In the genomic region with DNA sequence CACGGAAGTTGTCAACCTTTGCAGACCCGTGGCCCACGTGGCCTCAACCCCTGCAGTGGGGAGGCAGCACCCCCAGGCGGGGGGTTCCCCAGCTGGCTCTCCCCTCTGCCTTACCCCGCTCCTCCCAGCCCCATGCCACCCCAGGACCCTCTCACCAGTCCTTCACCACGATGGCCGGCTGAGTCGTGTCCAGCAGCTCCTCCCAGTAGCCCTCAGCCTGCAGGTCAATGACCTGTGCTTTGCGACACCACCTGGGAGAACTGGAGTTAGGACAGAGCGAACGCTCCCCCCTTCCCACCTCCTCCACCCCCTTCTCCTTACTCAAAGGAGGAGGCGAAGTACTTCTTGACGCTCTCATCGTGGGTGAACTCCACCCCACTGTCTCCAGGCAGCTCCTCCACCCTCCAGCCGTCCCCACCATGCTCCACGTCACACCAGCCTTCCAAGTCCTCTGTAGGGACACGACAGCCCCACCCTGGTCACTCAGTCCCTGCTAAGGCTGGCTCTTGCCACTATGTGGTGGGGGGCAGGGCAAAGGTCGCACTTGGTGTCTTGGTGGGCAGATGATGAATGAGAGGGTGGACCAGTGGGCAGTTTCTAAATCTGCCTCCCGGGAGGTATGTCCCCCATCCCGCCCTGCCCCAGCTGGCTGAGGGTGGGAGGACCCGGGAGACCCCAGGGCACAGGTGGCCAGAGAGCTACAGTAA, we compare ENCODE assay signal across 8 cellular contexts. TPM values are rescaled to one million over a fixed set of nuclear protein-coding genes. Genes with fewer than 3 reads are reported as not detected.
DNase-seq lines count a peak whose midpoint lies in the region; ATAC-seq, FAIRE-seq and TF ChIP-seq lines count a peak whose summit lies in the region.

No MANE protein-coding gene starts in this region.

- intact Hi-C loops in K562 (cut with micrococcal nuclease), result loop anchor here (1.0 to 2.0 kb wide), 3 partner anchors 61 to 99 kb away; no protein-coding TSS in a partner anchor

- WGBS in K562 (ENCODE audit: insufficient coverage, low coverage, missing lambda C conversion rate), result 24% methylated on average over 17 of the region's 21 CpGs
- WGBS in mesenchymal stem cell, result 76% methylated on average over 21 of the region's 21 CpGs
- 25 to 29% methylated on average over 14 to 21 of the region's 21 CpGs for WGBS in GM23248 (ENCODE audit: low coverage in 1 of 2, low lambda C conversion rate in 2 of 2, missing lambda C conversion rate in 2 of 2), 2 experiments

- TF ChIP-seq CTCF in BE2C (IDR thresholded peaks at IDR 0.05; ENCODE audit: low read depth, low read length) (no peak), K562 (IDR thresholded peaks at IDR 0.05 in 2 of 3, conservative IDR thresholded peaks at IDR 0.05 in 1 of 3; ENCODE audit: insufficient read depth in 2 of 3, low read depth in 1 of 3, low read length in 3 of 3) (no peak)

- no TSS peak for BruUV-seq in K562 (replicated peaks; lab: Mats Ljungman, UMichigan)

- H2BK120ac ChIP-seq in mesenchymal stem cell (ENCODE audit: low read depth, low read length), result no peak overlapping the region

- H3K79me2 ChIP-seq in K562 (ENCODE audit: control insufficient read depth, insufficient read depth, low read length), result no peaks in the 10 kb centered on the region
- no peaks in the 10 kb centered on the region for H3K79me2 ChIP-seq in GM23248 (ENCODE audit: insufficient read depth)

- no peak for FAIRE-seq in K562 (lab: Jason Lieb, UNC)

- TF ChIP-seq RAD21 in K562 (CRISPR knock-in tag; conservative IDR thresholded peaks at IDR 0.05 in 1 of 2, IDR thresholded peaks at IDR 0.05 in 1 of 2), result no peak

- H3K4me1 ChIP-seq in BE2C (no peaks in the 10 kb centered on the region), HUES6 (ENCODE audit: control insufficient read depth, insufficient read depth, low read length) (peaks cover 39% of the 10 kb centered on the region), K562 (replicated peaks in 1 of 2; ENCODE audit: control insufficient read depth in 2 of 2, insufficient read depth in 2 of 2, low read length in 2 of 2) (peaks cover 15 to 58% of the 10 kb centered on the region in 2 experiments; a peak in 4 of 5 replicates), mesenchymal stem cell (ENCODE audit: control insufficient read depth, insufficient read depth, low read depth, low read length) (peaks cover 28% of the 10 kb centered on the region), GM23248 (ENCODE audit: insufficient read depth) (no peaks in the 10 kb centered on the region)

- H3K9me3 ChIP-seq in BE2C (no peaks in the 10 kb centered on the region), HUES6 (ENCODE audit: control insufficient read depth, insufficient read depth, low read depth, low read length) (no peaks in the 10 kb centered on the region), K562 (replicated peaks; ENCODE audit: control insufficient read depth, insufficient read depth, low read depth, low read length) (no peaks in the 10 kb centered on the region), mesenchymal stem cell (ENCODE audit: control insufficient read depth, low read length) (no peaks in the 10 kb centered on the region), GM23248 (ENCODE audit: low read depth) (no peaks in the 10 kb centered on the region)

- H3K9me2 ChIP-seq in GM23248 (ENCODE audit: insufficient read depth), result no peaks in the 10 kb centered on the region

- no peak overlapping the region for H2AK5ac ChIP-seq in mesenchymal stem cell (ENCODE audit: low read length, severe bottlenecking)

- no peak overlapping the region for H3K23ac ChIP-seq in mesenchymal stem cell (ENCODE audit: low read length in 2 of 2)

- H3K4ac ChIP-seq in mesenchymal stem cell (ENCODE audit: low read depth in 1 of 2, low read length in 2 of 2), result no peak overlapping the region

- no peak overlapping the region for H3K14ac ChIP-seq in mesenchymal stem cell (ENCODE audit: low read length in 2 of 2)

- no peak overlapping the region for H3K18ac ChIP-seq in mesenchymal stem cell (ENCODE audit: low read depth in 1 of 2, low read length in 2 of 2)

- CTCF ChIA-PET in K562 (lab: Yijun Ruan, JAX; ENCODE audit: low intra/inter-chr PET ratio), result interaction anchor here (0.5 to 3.7 kb wide), 11 partner anchors 14 to 258 kb away, joined by 3 to 52 read pairs (median 4); a partner anchor contains a TSS

- peak overlapping the region; percentile 32 for H4K8ac ChIP-seq in mesenchymal stem cell (ENCODE audit: low read length)

- H3F3A ChIP-seq in GM23248 (ENCODE audit: insufficient read depth), result no peaks in the 10 kb centered on the region

- H3K9ac ChIP-seq in HUES6 (ENCODE audit: low read length), result no peak overlapping the region
- peak overlapping the region; percentile 24 to 86; a peak in 3 of 4 replicates for H3K9ac ChIP-seq in K562 (ENCODE audit: insufficient read depth in 1 of 2, low read depth in 2 of 2, low read length in 2 of 2)
- no peak overlapping the region for H3K9ac ChIP-seq in mesenchymal stem cell (ENCODE audit: low read length)
- H3K9ac ChIP-seq in GM23248, result no peak overlapping the region

- no peaks in the 10 kb centered on the region for H3K79me1 ChIP-seq in mesenchymal stem cell (replicated peaks; ENCODE audit: low read length, poor library complexity, severe bottlenecking)

- POLR2A ChIA-PET in K562 (lab: Yijun Ruan, JAX), result interaction anchor here (0.5 to 2.2 kb wide), 13 partner anchors 10 to 1398 kb away, joined by 3 to 13 read pairs (median 4); no protein-coding TSS in a partner anchor

- H4K20me1 ChIP-seq in K562 (replicated peaks; ENCODE audit: control insufficient read depth, insufficient read depth, low read length) (no peaks in the 10 kb centered on the region; the same call in 1 of the 2 replicates), GM23248 (ENCODE audit: insufficient read depth) (no peaks in the 10 kb centered on the region)

- H3K36me3 ChIP-seq in BE2C (no peaks in the 10 kb centered on the region), HUES6 (ENCODE audit: control insufficient read depth, insufficient read depth, low read length) (no peaks in the 10 kb centered on the region), K562 (ENCODE audit: control insufficient read depth, insufficient read depth, low read length) (no peaks in the 10 kb centered on the region), mesenchymal stem cell (ENCODE audit: control insufficient read depth in 1 of 2, insufficient read depth in 2 of 2, low read depth in 1 of 2, low read length in 2 of 2) (peaks cover 0 to 8% of the 10 kb centered on the region in 2 experiments), GM23248 (ENCODE audit: low read depth) (no peaks in the 10 kb centered on the region)

- H3K9me1 ChIP-seq in K562 (ENCODE audit: control insufficient read depth, insufficient read depth, low read length), result no peaks in the 10 kb centered on the region

- H3K4me2 ChIP-seq in K562 (ENCODE audit: insufficient read depth, low read length), result peak overlapping the region; percentile 76
- peak overlapping the region; percentile 61 for H3K4me2 ChIP-seq in mesenchymal stem cell (ENCODE audit: low read length, poor library complexity, severe bottlenecking)
- H3K4me2 ChIP-seq in GM23248 (ENCODE audit: unreplicated experiment), result no peak overlapping the region

- TF ChIP-seq POLR2A in K562 (conservative IDR thresholded peaks at IDR 0.05), result no peak

- peak overlapping the region; percentile 29 for H4K91ac ChIP-seq in mesenchymal stem cell (ENCODE audit: low read length)

- no peak for DNase-seq in BE2C
- peak in 3 of 4 experiments; percentile 21 to 41 (median 34) for DNase-seq in K562 (ENCODE audit: extremely low read depth in 1 of 4, low spot score in 3 of 4)
- no peak for DNase-seq in mesenchymal stem cell
- DNase-seq in GM23248, result no peak
- DNase-seq in NCI-H2196 (lab: John Stamatoyannopoulos, UW; ENCODE audit: unreplicated experiment), result no peak

- no peak overlapping the region for H2BK15ac ChIP-seq in mesenchymal stem cell (ENCODE audit: low read depth, poor library complexity, severe bottlenecking)

- peak overlapping the region; percentile 23 for H3K4me3 ChIP-seq in BE2C (ENCODE audit: low read depth, low read length)
- peak overlapping the region; percentile 9 for H3K4me3 ChIP-seq in HUES6 (ENCODE audit: low read depth, low read length)
- peak overlapping the region; percentile 17; the same call in 1 of the 2 replicates for H3K4me3 ChIP-seq in K562
- H3K4me3 ChIP-seq in mesenchymal stem cell (ENCODE audit: insufficient read depth in 1 of 2, low read depth in 1 of 2, low read length in 2 of 2), result peak overlapping the region in 1 of 2 experiments; percentile 51
- no peak overlapping the region for H3K4me3 ChIP-seq in GM23248

- no peak overlapping the region for H2BK12ac ChIP-seq in mesenchymal stem cell (ENCODE audit: low read length in 2 of 2)

- ATAC-seq in K562, result peak; percentile 2; the same call in 1 of the 3 replicates
- ATAC-seq in GM21576 (IDR thresholded peaks at IDR 0.05; ENCODE audit: unreplicated experiment), result no peak
- no peak for ATAC-seq in HG03439 (IDR thresholded peaks at IDR 0.05; ENCODE audit: unreplicated experiment)

- H3K27me3 ChIP-seq in BE2C (no peaks in the 10 kb centered on the region), HUES6 (ENCODE audit: control insufficient read depth, insufficient read depth, low read length) (peaks cover 56% of the 10 kb centered on the region), K562 (ENCODE audit: control insufficient read depth in 2 of 2, insufficient read depth in 2 of 2, low read length in 2 of 2) (no peaks in the 10 kb centered on the region; a peak in 1 of 5 replicates), mesenchymal stem cell (ENCODE audit: control insufficient read depth in 1 of 2, insufficient read depth in 1 of 2, low read length in 2 of 2) (peaks cover 11 to 55% of the 10 kb centered on the region in 2 experiments), GM23248 (replicated peaks; ENCODE audit: insufficient read depth) (no peaks in the 10 kb centered on the region)

- no peak overlapping the region for H3K27ac ChIP-seq in HUES6 (ENCODE audit: low read depth, low read length)
- H3K27ac ChIP-seq in K562 (ENCODE audit: extremely low read depth, low read depth, low read length), result no peak overlapping the region
- H3K27ac ChIP-seq in mesenchymal stem cell (ENCODE audit: low read length, poor library complexity, severe bottlenecking), result no peak overlapping the region
- no peak overlapping the region for H3K27ac ChIP-seq in GM23248

- no peak for TF ChIP-seq EP300 in K562 (IDR thresholded peaks at IDR 0.05; ENCODE audit: low read length)

- no peak overlapping the region for H2BK5ac ChIP-seq in mesenchymal stem cell (ENCODE audit: low read depth, low read length, poor library complexity, severe bottlenecking)

- in situ Hi-C loops in K562 (cut with MboI) (no loop called here), GM23248 (cut with MboI) (no loop called here)

- H2AFZ ChIP-seq in K562 (ENCODE audit: low read depth, low read length) (peak overlapping the region; percentile 86), mesenchymal stem cell (ENCODE audit: low read depth, low read length) (no peak overlapping the region), GM23248 (no peak overlapping the region)

RNA-seq across cellular contexts. Expression of a gene that starts 4.5 kb away (rescaled TPM):
- polyA plus RNA-seq in BE2C (2012; ENCODE audit: insufficient read depth, insufficient read length, low read depth), result 0.74 TPM
- total RNA-seq in K562 (2011; cell fraction: chromatin; rRNA removed; ENCODE audit: low replicate concordance), result 0.76 and 1.9 TPM in 2 replicates
- total RNA-seq in K562 (2011; cell fraction: nucleolus; rRNA removed), result 1.7 and 1.8 TPM in 2 replicates
- 1.3 and 1.5 TPM in 2 replicates for total RNA-seq in K562 (2011; cell fraction: nucleoplasm; rRNA removed)
- 1.1 and 1.9 TPM in 2 replicates for total RNA-seq in K562 (2014; rRNA removed)
- 0.16 and 0.25 TPM in 2 replicates for total RNA-seq in K562 (2014; rRNA removed; fragmentation: Illumina TruSeq; extraction: Trizol)
- 0.22 and 0.41 TPM in 2 replicates for total RNA-seq in K562 (2015; rRNA removed; fragmentation: Illumina TruSeq; extraction: Trizol)
- 1.4 and 1.7 TPM in 2 replicates for total RNA-seq in K562 (2021)
- 1.1 and 2.8 TPM in 2 replicates for polyA plus RNA-seq in K562 (2011; rRNA removed)
- 2.6 and 3.2 TPM in 2 replicates for polyA plus RNA-seq in K562 (2011; cell fraction: cytosol; rRNA removed)
- polyA plus RNA-seq in K562 (2011; cell fraction: nucleus; rRNA removed), result 4.5 and 6.3 TPM in 2 replicates
- 1.6 and 1.8 TPM in 2 replicates for polyA plus RNA-seq in K562 (2012)
- polyA plus RNA-seq in K562 (2014; fragmentation: Illumina TruSeq; extraction: Trizol), result 0.27 and 0.46 TPM in 2 replicates
- under 1 TPM; 0.04 to 0.27 TPM for polyA plus RNA-seq in K562 (2014; fragmentation: Nextera tagmentation; extraction: Ambion mirVana)
- 1.6 and 2.2 TPM in 2 replicates for polyA plus RNA-seq in K562 (2014; rRNA removed)
- polyA minus RNA-seq in K562 (2011; rRNA and poly(A)+ RNA removed), result 0.21 and 0.48 TPM in 2 replicates
- 0.57 and 2.8 TPM in 2 replicates for polyA minus RNA-seq in K562 (2011; cell fraction: cytosol; rRNA and poly(A)+ RNA removed)
- 0.67 and 1.4 TPM in 2 replicates for polyA minus RNA-seq in K562 (2011; cell fraction: nucleus; rRNA and poly(A)+ RNA removed)
- polyA plus RNA-seq in mesenchymal stem cell (2013, experiment 1 of 2), result 3.1 TPM
- polyA plus RNA-seq in mesenchymal stem cell (2013, experiment 2 of 2), result 3.7 TPM
- total RNA-seq in GM23248 (2014; rRNA removed; shearing (Covaris generic)), result 1.1 and 3.7 TPM in 2 replicates
- 0.32 and 0.54 TPM in 2 replicates for polyA plus RNA-seq in GM23248 (2016; fragmentation: Nextera tagmentation; extraction: Ambion mirVana)

RNA-seq across cellular contexts. Expression of a gene that starts 4.9 kb away (rescaled TPM):
- polyA plus RNA-seq in BE2C (2012; ENCODE audit: insufficient read depth, insufficient read length, low read depth), result 30.0 TPM
- total RNA-seq in K562 (2011; cell fraction: chromatin; rRNA removed; ENCODE audit: low replicate concordance), result 25.1 and 57.8 TPM in 2 replicates
- total RNA-seq in K562 (2011; cell fraction: nucleolus; rRNA removed), result 47.5 and 48.8 TPM in 2 replicates
- 32.2 and 35.3 TPM in 2 replicates for total RNA-seq in K562 (2011; cell fraction: nucleoplasm; rRNA removed)
- total RNA-seq in K562 (2014; rRNA removed) (11.6 and 14.7 TPM in 2 replicates), K562 (2014; rRNA removed; fragmentation: Illumina TruSeq; extraction: Trizol) (2.6 and 3.9 TPM in 2 replicates), K562 (2015; rRNA removed; fragmentation: Illumina TruSeq; extraction: Trizol) (6.1 and 6.7 TPM in 2 replicates), K562 (2021) (15.7 and 16.4 TPM in 2 replicates)
- polyA plus RNA-seq in K562 (2011; rRNA removed) (8.3 and 18.1 TPM in 2 replicates), K562 (2014; fragmentation: Illumina TruSeq; extraction: Trizol) (5.9 and 9.8 TPM in 2 replicates), K562 (2014; fragmentation: Nextera tagmentation; extraction: Ambion mirVana) (1 to 10 TPM in 1 of 2 experiments, under 1 TPM in 1; 0.69 to 1.3 TPM), K562 (2014; rRNA removed) (20.9 and 23.7 TPM in 2 replicates), GM23248 (2016; fragmentation: Nextera tagmentation; extraction: Ambion mirVana) (17.8 and 19.4 TPM in 2 replicates)
- polyA plus RNA-seq in K562 (2011; cell fraction: cytosol; rRNA removed), result 18.0 and 19.5 TPM in 2 replicates
- 93.3 and 93.5 TPM in 2 replicates for polyA plus RNA-seq in K562 (2011; cell fraction: nucleus; rRNA removed)
- 11.8 and 19.7 TPM in 2 replicates for polyA plus RNA-seq in K562 (2012)
- polyA minus RNA-seq in K562 (2011; rRNA and poly(A)+ RNA removed), result 5.7 and 7.3 TPM in 2 replicates
- 3.5 and 14.7 TPM in 2 replicates for polyA minus RNA-seq in K562 (2011; cell fraction: cytosol; rRNA and poly(A)+ RNA removed)
- 29.5 and 46.7 TPM in 2 replicates for polyA minus RNA-seq in K562 (2011; cell fraction: nucleus; rRNA and poly(A)+ RNA removed)
- polyA plus RNA-seq in mesenchymal stem cell (2013, experiment 1 of 2), result 17.4 TPM
- 14.8 TPM for polyA plus RNA-seq in mesenchymal stem cell (2013, experiment 2 of 2)
- total RNA-seq in GM23248 (2014; rRNA removed; shearing (Covaris generic)), result 16.6 and 20.6 TPM in 2 replicates

RNA-seq across cellular contexts. Expression of a gene that starts 14.2 kb away (rescaled TPM):
- polyA plus RNA-seq in BE2C (2012; ENCODE audit: insufficient read depth, insufficient read length, low read depth), result 2.1 TPM
- 3.1 and 10.3 TPM in 2 replicates for total RNA-seq in K562 (2011; cell fraction: chromatin; rRNA removed; ENCODE audit: low replicate concordance)
- total RNA-seq in K562 (2011; cell fraction: nucleolus; rRNA removed), result 13.0 and 14.1 TPM in 2 replicates
- total RNA-seq in K562 (2011; cell fraction: nucleoplasm; rRNA removed), result 7.6 and 11.3 TPM in 2 replicates
- total RNA-seq in K562 (2014; rRNA removed) (44.1 and 44.9 TPM in 2 replicates), K562 (2014; rRNA removed; fragmentation: Illumina TruSeq; extraction: Trizol) (9.6 and 15.2 TPM in 2 replicates), K562 (2015; rRNA removed; fragmentation: Illumina TruSeq; extraction: Trizol) (23.8 and 24.5 TPM in 2 replicates), K562 (2021) (23.2 and 24.9 TPM in 2 replicates)
- polyA plus RNA-seq in K562 (2011; rRNA removed) (35.2 and 64.0 TPM in 2 replicates), K562 (2014; fragmentation: Illumina TruSeq; extraction: Trizol) (34.1 and 34.7 TPM in 2 replicates), K562 (2014; fragmentation: Nextera tagmentation; extraction: Ambion mirVana) (10 to 100 TPM; 10.6 to 16.4 TPM), K562 (2014; rRNA removed) (45.8 and 49.6 TPM in 2 replicates), GM23248 (2016; fragmentation: Nextera tagmentation; extraction: Ambion mirVana) (11.8 TPM in 2 replicates)
- polyA plus RNA-seq in K562 (2011; cell fraction: cytosol; rRNA removed), result 96.3 and 104 TPM in 2 replicates
- 14.1 and 20.6 TPM in 2 replicates for polyA plus RNA-seq in K562 (2011; cell fraction: nucleus; rRNA removed)
- 26.0 and 39.2 TPM in 2 replicates for polyA plus RNA-seq in K562 (2012)
- polyA minus RNA-seq in K562 (2011; rRNA and poly(A)+ RNA removed), result 15.9 and 20.2 TPM in 2 replicates
- 14.4 and 33.6 TPM in 2 replicates for polyA minus RNA-seq in K562 (2011; cell fraction: cytosol; rRNA and poly(A)+ RNA removed)
- 6.2 and 9.4 TPM in 2 replicates for polyA minus RNA-seq in K562 (2011; cell fraction: nucleus; rRNA and poly(A)+ RNA removed)
- polyA plus RNA-seq in mesenchymal stem cell (2013, experiment 1 of 2), result 6.2 TPM
- 6.3 TPM for polyA plus RNA-seq in mesenchymal stem cell (2013, experiment 2 of 2)
- total RNA-seq in GM23248 (2014; rRNA removed; shearing (Covaris generic)), result 9.4 and 10.9 TPM in 2 replicates

RNA-seq across cellular contexts. Expression of a gene that starts 31.2 kb away (rescaled TPM):
- 84.5 TPM for polyA plus RNA-seq in BE2C (2012; ENCODE audit: insufficient read depth, insufficient read length, low read depth)
- total RNA-seq in K562 (2011; cell fraction: chromatin; rRNA removed; ENCODE audit: low replicate concordance), result 61.6 and 182 TPM in 2 replicates
- 209 and 213 TPM in 2 replicates for total RNA-seq in K562 (2011; cell fraction: nucleolus; rRNA removed)
- total RNA-seq in K562 (2011; cell fraction: nucleoplasm; rRNA removed), result 129 and 143 TPM in 2 replicates
- total RNA-seq in K562 (2014; rRNA removed) (286 and 326 TPM in 2 replicates), K562 (2014; rRNA removed; fragmentation: Illumina TruSeq; extraction: Trizol) (69.7 and 100 TPM in 2 replicates), K562 (2015; rRNA removed; fragmentation: Illumina TruSeq; extraction: Trizol) (143 TPM in 2 replicates), K562 (2021) (211 and 212 TPM in 2 replicates)
- polyA plus RNA-seq in K562 (2011; rRNA removed) (138 and 190 TPM in 2 replicates), K562 (2014; fragmentation: Illumina TruSeq; extraction: Trizol) (185 and 189 TPM in 2 replicates), K562 (2014; fragmentation: Nextera tagmentation; extraction: Ambion mirVana) (10 to 100 TPM; 12.4 to 25.9 TPM), K562 (2014; rRNA removed) (270 and 279 TPM in 2 replicates), GM23248 (2016; fragmentation: Nextera tagmentation; extraction: Ambion mirVana) (67.8 and 70.6 TPM in 2 replicates)
- 297 and 419 TPM in 2 replicates for polyA plus RNA-seq in K562 (2011; cell fraction: cytosol; rRNA removed)
- 289 and 315 TPM in 2 replicates for polyA plus RNA-seq in K562 (2011; cell fraction: nucleus; rRNA removed)
- 217 and 239 TPM in 2 replicates for polyA plus RNA-seq in K562 (2012)
- 95.3 and 109 TPM in 2 replicates for polyA minus RNA-seq in K562 (2011; rRNA and poly(A)+ RNA removed)
- 94.6 and 115 TPM in 2 replicates for polyA minus RNA-seq in K562 (2011; cell fraction: cytosol; rRNA and poly(A)+ RNA removed)
- polyA minus RNA-seq in K562 (2011; cell fraction: nucleus; rRNA and poly(A)+ RNA removed), result 71.6 and 96.6 TPM in 2 replicates
- polyA plus RNA-seq in mesenchymal stem cell (2013, experiment 1 of 2), result 25.7 TPM
- 26.3 TPM for polyA plus RNA-seq in mesenchymal stem cell (2013, experiment 2 of 2)
- total RNA-seq in GM23248 (2014; rRNA removed; shearing (Covaris generic)), result 54.5 and 61.2 TPM in 2 replicates

RNA-seq across cellular contexts. Expression of a gene that starts 41.7 kb away (rescaled TPM):
- 0.09 TPM for polyA plus RNA-seq in BE2C (2012; ENCODE audit: insufficient read depth, insufficient read length, low read depth)
- not detected in 2 replicates for total RNA-seq in K562 (2011; cell fraction: chromatin; rRNA removed; ENCODE audit: low replicate concordance)
- not detected in 2 replicates for total RNA-seq in K562 (2011; cell fraction: nucleolus; rRNA removed)
- not detected in 2 replicates for total RNA-seq in K562 (2011; cell fraction: nucleoplasm; rRNA removed)
- not detected in 2 replicates for total RNA-seq in K562 (2014; rRNA removed)
- 0.04 TPM in 1 of 2 replicates, not detected in the other for total RNA-seq in K562 (2014; rRNA removed; fragmentation: Illumina TruSeq; extraction: Trizol)
- under 0.01 TPM in 1 of 2 replicates, not detected in the other for total RNA-seq in K562 (2015; rRNA removed; fragmentation: Illumina TruSeq; extraction: Trizol)
- not detected in 2 replicates for total RNA-seq in K562 (2021)
- polyA plus RNA-seq in K562 (2011; rRNA removed), result 0.01 TPM in 1 of 2 replicates, not detected in the other
- polyA plus RNA-seq in K562 (2011; cell fraction: cytosol; rRNA removed), result 0.01 TPM in 1 of 2 replicates, not detected in the other
- not detected in 2 replicates for polyA plus RNA-seq in K562 (2011; cell fraction: nucleus; rRNA removed)
- polyA plus RNA-seq in K562 (2012), result 0.01 TPM in 2 replicates
- polyA plus RNA-seq in K562 (2014; fragmentation: Illumina TruSeq; extraction: Trizol), result not detected in 2 replicates
- polyA plus RNA-seq in K562 (2014; fragmentation: Nextera tagmentation; extraction: Ambion mirVana), result under 1 TPM in 1 of 2 experiments, not detected in 1; 0.01 TPM
- polyA plus RNA-seq in K562 (2014; rRNA removed), result 0.01 TPM in 1 of 2 replicates, not detected in the other
- not detected in 2 replicates for polyA minus RNA-seq in K562 (2011; rRNA and poly(A)+ RNA removed)
- not detected in 2 replicates for polyA minus RNA-seq in K562 (2011; cell fraction: cytosol; rRNA and poly(A)+ RNA removed)
- polyA minus RNA-seq in K562 (2011; cell fraction: nucleus; rRNA and poly(A)+ RNA removed), result not detected in 2 replicates
- polyA plus RNA-seq in mesenchymal stem cell (2013, experiment 1 of 2), result not detected
- under 0.01 TPM for polyA plus RNA-seq in mesenchymal stem cell (2013, experiment 2 of 2)
- total RNA-seq in GM23248 (2014; rRNA removed; shearing (Covaris generic)), result 0.11 TPM in 1 of 2 replicates, not detected in the other
- polyA plus RNA-seq in GM23248 (2016; fragmentation: Nextera tagmentation; extraction: Ambion mirVana), result 0.04 and 0.06 TPM in 2 replicates

Comparison
In these comparisons a context has a peak if more than half of its experiments do, and no peak if none do; other contexts are left out.
1. DNase-seq: peak in K562 (3 of 4); none in BE2C (single experiment), mesenchymal stem cell (single experiment), GM23248 (single experiment) and NCI-H2196 (single experiment).
2. H3K9ac ChIP-seq: peak in K562 (2 of 2); none in HUES6 (single experiment), mesenchymal stem cell (single experiment) and GM23248 (single experiment).